Comparison of ENCODE assay signal across 1 cellular context in genomic region chr11:66012946-66013761, GRCh38.
TF ChIP-seq lines count a peak whose summit lies in the region.

No MANE protein-coding gene starts in this region.

TF ChIP-seq in GM23338, 12 proteins besides CTCF, POLR2A, EP300 and RAD21:
- TF ChIP-seq ZNF462 (CRISPR knock-in tag; IDR thresholded peaks at IDR 0.05) (no peak), JUNB (IDR thresholded peaks at IDR 0.05; ENCODE audit: unreplicated experiment) (no peak), REST (IDR thresholded peaks at IDR 0.05; ENCODE audit: unreplicated experiment) (peak; percentile 51), POLR2AphosphoS5 (IDR thresholded peaks at IDR 0.05; ENCODE audit: low read depth) (no peak)
TF ChIP-seq in GM23338: peak in this region for 1.
